27 cellular contexts compared by ENCODE assay signal in the genomic region with DNA sequence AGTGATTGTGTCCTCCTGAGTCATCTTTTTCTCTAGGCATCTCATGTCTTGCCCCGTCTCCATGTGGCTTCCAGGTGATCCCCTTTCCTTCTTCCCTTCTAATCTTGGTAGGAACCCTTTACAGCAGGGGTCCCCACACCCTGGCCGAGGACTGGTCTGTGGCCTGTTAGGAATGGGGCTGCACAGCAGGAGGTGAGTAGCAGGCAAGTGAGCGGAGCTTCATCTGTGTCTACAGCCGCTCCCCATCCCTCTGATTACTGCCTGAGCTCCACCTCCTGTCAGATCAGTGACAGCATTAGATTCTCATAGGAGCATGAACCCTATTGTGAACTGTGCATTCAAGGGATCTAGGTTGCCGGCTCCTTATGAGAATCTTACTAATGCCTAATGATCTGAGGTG. TPM values are rescaled to one million over a fixed set of nuclear protein-coding genes. Genes with fewer than 3 reads are reported as not detected.
"Had no signal": no experiment of that assay in that cellular context is flagged by ENCODE, and none has a peak within 500 bp of the region (broad histone marks: within the 10 kb centered on the region; RNA-seq: fewer than 3 reads in every experiment).

No MANE protein-coding gene starts in this region.

- H3K27ac Mint-ChIP-seq: mesothelial cell of epicardium; naive B cell; natural killer cell treated with Interleukin-12 subunit alpha and Interleukin-12 subunit beta and Interleukin-15 and Interleukin-18, amount 100 ng/mL, for 72 hours; neural progenitor cell; stimulated activated effector memory CD8-positive, alpha-beta T cell treated with anti-CD3 and anti-CD28 coated beads, Interleukin-12 subunit alpha, Interleukin-12 subunit beta, amount 100 ng/mL, for 72 hours; type B pancreatic cell had no signal

- H3K9me3 Mint-ChIP-seq: mesothelial cell of epicardium; naive B cell; natural killer cell treated with Interleukin-12 subunit alpha and Interleukin-12 subunit beta and Interleukin-15 and Interleukin-18, amount 100 ng/mL, for 72 hours; stimulated activated effector memory CD8-positive, alpha-beta T cell treated with anti-CD3 and anti-CD28 coated beads, Interleukin-12 subunit alpha, Interleukin-12 subunit beta, amount 100 ng/mL, for 72 hours; type B pancreatic cell had no signal

- H3K27me3 ChIP-seq: neural progenitor cell, right atrium auricular region, testis had no signal

- H3K36me3 ChIP-seq: gastrocnemius medialis, lower lobe of right lung, neural progenitor cell, prostate gland, right atrium auricular region, tibial artery had no signal

- H3K4me1 ChIP-seq: lower lobe of right lung, prostate gland, right atrium auricular region, tibial artery had no signal

- H2AFZ ChIP-seq: neural progenitor cell had no signal

- DNase-seq: cortex of kidney; effector CD4-positive, alpha-beta T cell; foreskin fibroblast; gastrocnemius medialis; glutamatergic neuron; hypothalamus; left ventricle myocardium superior; lower lobe of right lung; mucosa of descending colon; naive B cell; stimulated activated CD4-positive, alpha-beta T cell treated with anti-CD3 and anti-CD28 coated beads, Interleukin-2, amount 100 ng/mL, for 24 hours; stimulated activated CD4-positive, alpha-beta T cell treated with anti-CD3 and anti-CD28 coated beads, Interleukin-4, amount 100 ng/mL, for 24 hours; stimulated activated naive CD8-positive, alpha-beta T cell treated with anti-CD3 and anti-CD28 coated beads, Interleukin-15, Interleukin-2, amounts not matched to agents 100 U/mL and 50 U/mL, for 24 hours; substantia nigra; testis had no signal

- H3K4me3 ChIP-seq: gastrocnemius medialis, lower lobe of right lung, mucosa of descending colon, neural progenitor cell, prostate gland, right atrium auricular region, testis, tibial artery had no signal

- H3K36me3 Mint-ChIP-seq: mesothelial cell of epicardium; naive B cell; natural killer cell treated with Interleukin-12 subunit alpha and Interleukin-12 subunit beta and Interleukin-15 and Interleukin-18, amount 100 ng/mL, for 72 hours; neural progenitor cell; stimulated activated effector memory CD8-positive, alpha-beta T cell treated with anti-CD3 and anti-CD28 coated beads, Interleukin-12 subunit alpha, Interleukin-12 subunit beta, amount 100 ng/mL, for 72 hours; type B pancreatic cell had no signal

- H3K27ac ChIP-seq: epithelial cell of prostate, gastrocnemius medialis, lower lobe of right lung, neural progenitor cell, prostate gland, right atrium auricular region, testis, tibial artery had no signal

- ATAC-seq: esophagus mucosa; gastrocnemius medialis; left ventricle myocardium superior; lower lobe of right lung; mucosa of descending colon; natural killer cell treated with Interleukin-12 subunit alpha and Interleukin-12 subunit beta and Interleukin-15 and Interleukin-18, amount 100 ng/mL, for 72 hours; sciatic nerve; stimulated activated effector memory CD8-positive, alpha-beta T cell treated with anti-CD3 and anti-CD28 coated beads, Interleukin-12 subunit alpha, Interleukin-12 subunit beta, amount 100 ng/mL, for 72 hours; stimulated activated naive CD8-positive, alpha-beta T cell treated with anti-CD3 and anti-CD28 coated beads, Interleukin-15, Interleukin-2, amounts not matched to agents 100 U/mL and 50 U/mL, for 24 hours had no signal

- H3K9me3 ChIP-seq: gastrocnemius medialis, lower lobe of right lung, mucosa of descending colon, prostate gland, right atrium auricular region, testis, tibial artery had no signal

- H3K4me2 ChIP-seq: neural progenitor cell had no signal

- H3K9ac ChIP-seq: neural progenitor cell had no signal

- H3K4me3 Mint-ChIP-seq: mesothelial cell of epicardium; naive B cell; natural killer cell treated with Interleukin-12 subunit alpha and Interleukin-12 subunit beta and Interleukin-15 and Interleukin-18, amount 100 ng/mL, for 72 hours; neural progenitor cell; stimulated activated effector memory CD8-positive, alpha-beta T cell treated with anti-CD3 and anti-CD28 coated beads, Interleukin-12 subunit alpha, Interleukin-12 subunit beta, amount 100 ng/mL, for 72 hours; type B pancreatic cell had no signal

RNA-seq across cellular contexts. Expression of gene EIF5AL1, which starts 13.9 kb away (rescaled TPM):
- total RNA-seq: lower lobe of right lung, mesothelial cell of epicardium, osteocyte had no signal
